ENCODE assay signal across 19 cellular contexts in genomic region chr1:67894981-67895735, GRCh38.
DNase-seq lines count a peak whose midpoint lies in the region; ATAC-seq, FAIRE-seq and TF ChIP-seq lines count a peak whose summit lies in the region.
"Had no signal": no experiment of that assay in that cellular context is flagged by ENCODE, and none has a peak within 500 bp of the region (broad histone marks: within the 10 kb centered on the region; RNA-seq: fewer than 3 reads in every experiment).

No MANE protein-coding gene starts in this region.

- intact Hi-C loops in mammary epithelial cell (cut with micrococcal nuclease) (no loop called here), breast epithelium (cut with DNase I; ENCODE audit: low total_unique reads) (no loop called here), right cardiac atrium (cut with DNase I) (no loop called here), prostate gland (cut with DNase I) (no loop called here)

- no peaks in the 10 kb centered on the region for H3K27me3 Mint-ChIP-seq in progenitor cell of endocrine pancreas

- FAIRE-seq in bronchial epithelial cell (lab: Jason Lieb, UNC) (no peak), keratinocyte (lab: Jason Lieb, UNC) (peak; percentile 69)
- FAIRE-seq: GM12878, GM18507, H54, HepG2, HTR-8/SVneo had no signal

- no peak overlapping the region for H3K27ac ChIP-seq in mammary epithelial cell (ENCODE audit: insufficient read depth, low read depth, low read length)
- H3K27ac ChIP-seq in breast epithelium = no peak overlapping the region
- H3K27ac ChIP-seq in keratinocyte (ENCODE audit: control insufficient read depth, insufficient read depth, low read length) = peak overlapping the region; percentile 52
- H3K27ac ChIP-seq in right cardiac atrium (ENCODE audit: low read length) = no peak overlapping the region
- no peak overlapping the region for H3K27ac ChIP-seq in prostate gland

- H3K9ac ChIP-seq in mammary epithelial cell (ENCODE audit: insufficient read depth, low read length) (no peak overlapping the region), keratinocyte (ENCODE audit: control insufficient read depth, extremely low read depth, insufficient read depth, low read length) (no peak overlapping the region)

- peak overlapping the region; percentile 9 for H2AFZ ChIP-seq in mammary epithelial cell (ENCODE audit: low read depth, low read length)
- H2AFZ ChIP-seq in keratinocyte (ENCODE audit: control insufficient read depth, low read length) = peak overlapping the region; percentile 65

- H3K9me1 ChIP-seq in keratinocyte (ENCODE audit: control insufficient read depth, extremely low read depth, insufficient read depth, low read length) = no peaks in the 10 kb centered on the region

- no peak for ATAC-seq in right cardiac atrium
- ATAC-seq: GM12878, HCT116, HepG2 had no signal

- H3K27ac Mint-ChIP-seq in progenitor cell of endocrine pancreas = no peak overlapping the region
- H3K27ac Mint-ChIP-seq: CD4-positive, alpha-beta T cell had no signal

- DNase-seq in mammary epithelial cell (peak; percentile 66), breast epithelium (ENCODE audit: low spot score in 2 of 2) (no peak), bronchial epithelial cell (ENCODE audit: low read depth) (peak; percentile 71), keratinocyte (ENCODE audit: low read depth, low spot score) (no peak), progenitor cell of endocrine pancreas (ENCODE audit: low spot score, unreplicated experiment) (no peak), right cardiac atrium (no peak), prostate gland (ENCODE audit: low spot score) (no peak)
- DNase-seq: 8988T; ACHN; C1 segment of cervical spinal cord; Calu3; CD4-positive, alpha-beta T cell; DMS 273 treated with DMSO at 0.1 percent for 48 hours had no signal

- H3K36me3 Mint-ChIP-seq in progenitor cell of endocrine pancreas (ENCODE audit: insufficient read depth) = peaks cover 3% of the 10 kb centered on the region

- H4K20me1 ChIP-seq in mammary epithelial cell (ENCODE audit: insufficient read depth, low read length) = no peaks in the 10 kb centered on the region
- H4K20me1 ChIP-seq in keratinocyte (ENCODE audit: control insufficient read depth, extremely low read depth, insufficient read depth, low read length) = no peaks in the 10 kb centered on the region

- H3K27me3 ChIP-seq in mammary epithelial cell (ENCODE audit: insufficient read depth, low read length) (no peaks in the 10 kb centered on the region), breast epithelium (no peaks in the 10 kb centered on the region), bronchial epithelial cell (ENCODE audit: control insufficient read depth, insufficient read depth, low read length) (no peaks in the 10 kb centered on the region), keratinocyte (ENCODE audit: control insufficient read depth, extremely low read depth, insufficient read depth, low read length) (no peaks in the 10 kb centered on the region), right cardiac atrium (ENCODE audit: control insufficient read depth, insufficient read depth) (no peaks in the 10 kb centered on the region), prostate gland (replicated peaks; ENCODE audit: insufficient read depth) (no peaks in the 10 kb centered on the region)

- BruUV-seq in mammary epithelial cell (replicated peaks; lab: Mats Ljungman, UMichigan) = no TSS peak

- H3K9me3 Mint-ChIP-seq in progenitor cell of endocrine pancreas (ENCODE audit: low read depth) = peaks cover 9% of the 10 kb centered on the region

- H3K36me3 ChIP-seq in mammary epithelial cell (ENCODE audit: insufficient read depth, low read length) = no peaks in the 10 kb centered on the region
- no peaks in the 10 kb centered on the region for H3K36me3 ChIP-seq in breast epithelium
- H3K36me3 ChIP-seq in bronchial epithelial cell (ENCODE audit: control insufficient read depth, insufficient read depth, low read length) = no peaks in the 10 kb centered on the region
- H3K36me3 ChIP-seq in keratinocyte (ENCODE audit: control insufficient read depth in 2 of 2, extremely low read depth in 1 of 2, insufficient read depth in 2 of 2, low read length in 2 of 2) = no peaks in the 10 kb centered on the region
- H3K36me3 ChIP-seq in prostate gland = no peaks in the 10 kb centered on the region

- dilution Hi-C loops in mammary epithelial cell (cut with HindIII; ENCODE audit: low sequenced_read_pairs) (no loop called here), keratinocyte (cut with MboI; ENCODE audit: extremely low pct_ligation_motif_present, low sequenced_read_pairs) (no loop called here)

- TF ChIP-seq POLR2A in breast epithelium (IDR thresholded peaks at IDR 0.05) (no peak), prostate gland (IDR thresholded peaks at IDR 0.05) (no peak)

- H3K79me2 ChIP-seq in mammary epithelial cell (ENCODE audit: insufficient read depth, low read length) (no peaks in the 10 kb centered on the region), keratinocyte (ENCODE audit: control insufficient read depth, insufficient read depth, low read length) (no peaks in the 10 kb centered on the region)

- H3K9me3 ChIP-seq in mammary epithelial cell (replicated peaks; ENCODE audit: insufficient read depth, low read length) (no peaks in the 10 kb centered on the region), breast epithelium (no peaks in the 10 kb centered on the region), keratinocyte (ENCODE audit: control insufficient read depth, low read depth, low read length) (no peaks in the 10 kb centered on the region), right cardiac atrium (ENCODE audit: control insufficient read depth, low read length) (peaks cover 2% of the 10 kb centered on the region), prostate gland (no peaks in the 10 kb centered on the region)

- H3K4me2 ChIP-seq in mammary epithelial cell (ENCODE audit: insufficient read depth, low read depth, low read length) (peak overlapping the region; percentile 13), keratinocyte (ENCODE audit: control insufficient read depth, extremely low read depth, insufficient read depth, low read depth, low read length) (peak overlapping the region; percentile 59)

- in situ Hi-C loops in mammary epithelial cell (cut with MboI; ENCODE audit: low sequenced_read_pairs in 2 of 2) = no loop called here

- WGBS in mammary epithelial cell (ENCODE audit: low coverage, missing lambda C conversion rate) = 69% methylated on average over 4 of the region's 4 CpGs
- WGBS in right cardiac atrium = 88% methylated on average over 4 of the region's 4 CpGs
- 79% methylated on average over 4 of the region's 4 CpGs for WGBS in prostate gland

- H3K4me1 ChIP-seq in mammary epithelial cell (ENCODE audit: insufficient read depth, low read length) (peaks cover 25% of the 10 kb centered on the region), breast epithelium (no peaks in the 10 kb centered on the region), keratinocyte (ENCODE audit: control insufficient read depth, extremely low read depth, insufficient read depth, low read length) (peaks cover 38% of the 10 kb centered on the region), right cardiac atrium (ENCODE audit: control insufficient read depth, insufficient read depth, low read length) (no peaks in the 10 kb centered on the region), prostate gland (replicated peaks) (no peaks in the 10 kb centered on the region)

- no peak for TF ChIP-seq CTCF in mammary epithelial cell (conservative IDR thresholded peaks at IDR 0.05 in 1 of 2, IDR thresholded peaks at IDR 0.05 in 1 of 2; ENCODE audit: extremely low read depth in 1 of 2, insufficient read depth in 1 of 2, low read depth in 1 of 2, low read length in 2 of 2)
- no peak for TF ChIP-seq CTCF in breast epithelium (IDR thresholded peaks at IDR 0.05)
- no peak for TF ChIP-seq CTCF in bronchial epithelial cell (IDR thresholded peaks at IDR 0.05; ENCODE audit: insufficient read depth, low read length, severe bottlenecking)
- no peak for TF ChIP-seq CTCF in keratinocyte (optimal IDR thresholded peaks at IDR 0.05 in 1 of 3, IDR thresholded peaks at IDR 0.05 in 1 of 3, conservative IDR thresholded peaks at IDR 0.05 in 1 of 3; ENCODE audit: extremely low read depth in 1 of 3, insufficient read depth in 2 of 3, low read length in 3 of 3)
- no peak for TF ChIP-seq CTCF in progenitor cell of endocrine pancreas (IDR thresholded peaks at IDR 0.05; ENCODE audit: unreplicated experiment)
- no peak for TF ChIP-seq CTCF in prostate gland (IDR thresholded peaks at IDR 0.05)

- CTCF ChIA-PET in mammary epithelial cell (lab: Charles Lee; ENCODE audit: low non-redundant PET) = no interaction called here

- peaks cover 24% of the 10 kb centered on the region for H3K4me1 Mint-ChIP-seq in progenitor cell of endocrine pancreas (ENCODE audit: low read depth)

- H3K4me3 Mint-ChIP-seq in progenitor cell of endocrine pancreas (ENCODE audit: low read depth) = no peak overlapping the region
- H3K4me3 Mint-ChIP-seq: CD4-positive, alpha-beta T cell had no signal

- H3K4me3 ChIP-seq in mammary epithelial cell (replicated peaks in 1 of 3; ENCODE audit: insufficient read depth in 1 of 3, low read depth in 2 of 3, low read length in 3 of 3) = no peak overlapping the region
- no peak overlapping the region for H3K4me3 ChIP-seq in breast epithelium
- H3K4me3 ChIP-seq in bronchial epithelial cell (ENCODE audit: low read depth, low read length) = no peak overlapping the region
- H3K4me3 ChIP-seq in keratinocyte (ENCODE audit: control insufficient read depth in 2 of 3, extremely low read depth in 1 of 3, insufficient read depth in 2 of 3, low read depth in 1 of 3, low read length in 3 of 3) = peak overlapping the region in 1 of 3 experiments; percentile 25
- H3K4me3 ChIP-seq in right cardiac atrium (ENCODE audit: low read length) = no peak overlapping the region
- no peak overlapping the region for H3K4me3 ChIP-seq in prostate gland
- H3K4me3 ChIP-seq: GM12878 had no signal

Comparison
In these comparisons a context has a peak if more than half of its experiments do, and no peak if none do; other contexts are left out.
1. DNase-seq: peak in mammary epithelial cell (single experiment) and bronchial epithelial cell (single experiment); none in breast epithelium (0 of 2), keratinocyte (single experiment), progenitor cell of endocrine pancreas (single experiment), right cardiac atrium (0 of 3) and prostate gland (single experiment).